7 cellular contexts compared by ENCODE assay signal in genomic region chr15:24832282-24832681, GRCh38.
"Had no signal": no experiment of that assay in that cellular context is flagged by ENCODE, and none has a peak within 500 bp of the region (broad histone marks: within the 10 kb centered on the region; RNA-seq: fewer than 3 reads in every experiment).

No MANE protein-coding gene starts in this region.

- FAIRE-seq: HTR-8/SVneo, K562 had no signal

- H3K9ac ChIP-seq: KMS-11 had no signal

- DNase-seq: Karpas-422, KBM-7, KG1 had no signal

- H3K4me2 ChIP-seq: KMS-11 had no signal

- H3K27ac ChIP-seq: HL-60, KMS-11 had no signal

- ATAC-seq: K562 had no signal

- H3K4me3 ChIP-seq: K562 had no signal
